8 cellular contexts compared by ENCODE assay signal in genomic region chr13:51764184-51765141, GRCh38. TPM values are rescaled to one million over a fixed set of nuclear protein-coding genes. Genes with fewer than 3 reads are reported as not detected.
A peak's percentile ranks its signal among the peaks of the same experiment; 100 is the strongest.
DNase-seq lines count a peak whose midpoint lies in the region; ATAC-seq and TF ChIP-seq lines count a peak whose summit lies in the region.

No MANE protein-coding gene starts in this region.

- TF ChIP-seq POLR2A in tibial nerve (IDR thresholded peaks at IDR 0.05): no peak

- peak; percentile 25 to 73 for TF ChIP-seq EP300 in tibial nerve (IDR thresholded peaks at IDR 0.05)

- H3K4me1 ChIP-seq in parathyroid adenoma (peaks cover 3% of the 10 kb centered on the region), tibial nerve (peaks cover 0 to 37% (median 10%) of the 10 kb centered on the region in 4 donors)

- no peak for TF ChIP-seq CTCF in parathyroid adenoma (IDR thresholded peaks at IDR 0.05)
- no peak for TF ChIP-seq CTCF in tibial nerve (IDR thresholded peaks at IDR 0.05)

- H2AFZ ChIP-seq in parathyroid adenoma: peak overlapping the region; percentile 30

- in situ Hi-C loops in G401 (cut with HindIII; ENCODE audit: low sequenced_read_pairs): no loop called here

- H3K4me2 ChIP-seq in parathyroid adenoma (ENCODE audit: low read length): no peak overlapping the region

- peak overlapping the region; percentile 61 for H3K27ac ChIP-seq in parathyroid adenoma
- peak overlapping the region; percentile 43 to 87 (median 72) for H3K27ac ChIP-seq in tibial nerve

- H3K36me3 ChIP-seq in parathyroid adenoma (ENCODE audit: control insufficient read depth, insufficient read depth, low read length): no peaks in the 10 kb centered on the region
- H3K36me3 ChIP-seq in tibial nerve: peaks cover 0 to 52% (median 5%) of the 10 kb centered on the region in 3 donors

- no peak overlapping the region for H3K9ac ChIP-seq in parathyroid adenoma

- no peaks in the 10 kb centered on the region for H3K27me3 ChIP-seq in parathyroid adenoma (ENCODE audit: control insufficient read depth, insufficient read depth, low read length)
- no peaks in the 10 kb centered on the region for H3K27me3 ChIP-seq in tibial nerve

- DNase-seq in G401 (ENCODE audit: low spot score): peak; percentile 23
- peak; percentile 60 to 64 for DNase-seq in NCI-H187 (lab: John Stamatoyannopoulos, UW)
- DNase-seq in activated T-cell treated with anti-CD3 and anti-CD28 coated beads for 4 hours: peak; percentile 49
- DNase-seq in fibroblast of the conjunctiva (ENCODE audit: low read depth): peak; percentile 49
- peak; percentile 59 to 81 for DNase-seq in tibial nerve (ENCODE audit: low spot score in 2 of 2)
- no peak for DNase-seq in NOMO-1 treated with DMSO at 0.1 percent for 48 hours (lab: John Stamatoyannopoulos, UW; ENCODE audit: unreplicated experiment)

- WGBS in tibial nerve, 2 donors: 52 to 62% methylated on average over 12 of the region's 12 CpGs

- H3K4me3 ChIP-seq in parathyroid adenoma (ENCODE audit: low read depth, low read length): no peak overlapping the region
- H3K4me3 ChIP-seq in tibial nerve: no peak overlapping the region

- ATAC-seq in GM21825 (IDR thresholded peaks at IDR 0.05; ENCODE audit: unreplicated experiment): peak; percentile 78

- no peaks in the 10 kb centered on the region for H3K79me2 ChIP-seq in parathyroid adenoma

- H3K9me3 ChIP-seq in parathyroid adenoma (ENCODE audit: control insufficient read depth, low read length): no peaks in the 10 kb centered on the region
- no peaks in the 10 kb centered on the region for H3K9me3 ChIP-seq in tibial nerve

RNA-seq across cellular contexts. Expression of gene DHRS12, which starts 39.5 kb away (rescaled TPM):
- total RNA-seq in G401 (2014; rRNA removed; shearing (Covaris generic)): 11.3 and 12.1 TPM in 2 replicates
- total RNA-seq in tibial nerve: 10 to 100 TPM; 12.3 to 19.5 (median 16.7) TPM
